In the genomic region with DNA sequence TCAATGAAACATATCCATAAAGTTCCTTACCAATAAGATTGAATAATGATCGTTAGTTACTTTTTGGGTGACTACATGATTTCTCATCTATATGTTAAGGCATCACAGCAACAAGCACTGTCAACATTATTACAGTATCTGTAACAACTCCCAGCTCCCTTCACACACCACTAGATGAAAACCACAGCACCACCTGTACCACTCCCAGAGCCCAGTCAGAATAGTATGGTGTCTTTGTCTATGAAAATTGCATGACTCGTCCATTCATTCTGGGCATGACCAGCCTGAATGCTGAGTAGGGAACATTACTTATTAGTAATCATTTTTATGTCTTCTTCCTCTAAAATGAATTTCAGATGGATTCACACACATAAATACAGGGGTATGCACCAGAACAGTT, we compare ENCODE assay signal across 1 cellular context.
TF ChIP-seq lines count a peak whose summit lies in the region.

No MANE protein-coding gene starts in this region.

TF ChIP-seq in HCT116, 20 proteins besides CTCF, POLR2A, EP300 and RAD21:
- TF ChIP-seq EGR1 (IDR thresholded peaks at IDR 0.05; ENCODE audit: low read depth) (no peak), ZFX (IDR thresholded peaks at IDR 0.05) (no peak), ZNF274 (IDR thresholded peaks at IDR 0.05; ENCODE audit: low read depth, low read length) (no peak), SRF (IDR thresholded peaks at IDR 0.05; ENCODE audit: low read depth) (no peak)
- TF ChIP-seq, protein P1, sequence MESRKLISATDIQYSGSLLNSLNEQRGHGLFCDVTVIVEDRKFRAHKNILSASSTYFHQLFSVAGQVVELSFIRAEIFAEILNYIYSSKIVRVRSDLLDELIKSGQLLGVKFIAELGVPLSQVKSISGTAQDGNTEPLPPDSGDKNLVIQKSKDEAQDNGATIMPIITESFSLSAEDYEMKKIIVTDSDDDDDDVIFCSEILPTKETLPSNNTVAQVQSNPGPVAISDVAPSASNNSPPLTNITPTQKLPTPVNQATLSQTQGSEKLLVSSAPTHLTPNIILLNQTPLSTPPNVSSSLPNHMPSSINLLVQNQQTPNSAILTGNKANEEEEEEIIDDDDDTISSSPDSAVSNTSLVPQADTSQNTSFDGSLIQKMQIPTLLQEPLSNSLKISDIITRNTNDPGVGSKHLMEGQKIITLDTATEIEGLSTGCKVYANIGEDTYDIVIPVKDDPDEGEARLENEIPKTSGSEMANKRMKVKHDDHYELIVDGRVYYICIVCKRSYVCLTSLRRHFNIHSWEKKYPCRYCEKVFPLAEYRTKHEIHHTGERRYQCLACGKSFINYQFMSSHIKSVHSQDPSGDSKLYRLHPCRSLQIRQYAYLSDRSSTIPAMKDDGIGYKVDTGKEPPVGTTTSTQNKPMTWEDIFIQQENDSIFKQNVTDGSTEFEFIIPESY (IDR thresholded peaks at IDR 0.05; ENCODE audit: extremely low read depth, insufficient replicate concordance, low read length), result no peak
- TF ChIP-seq, protein P2, sequence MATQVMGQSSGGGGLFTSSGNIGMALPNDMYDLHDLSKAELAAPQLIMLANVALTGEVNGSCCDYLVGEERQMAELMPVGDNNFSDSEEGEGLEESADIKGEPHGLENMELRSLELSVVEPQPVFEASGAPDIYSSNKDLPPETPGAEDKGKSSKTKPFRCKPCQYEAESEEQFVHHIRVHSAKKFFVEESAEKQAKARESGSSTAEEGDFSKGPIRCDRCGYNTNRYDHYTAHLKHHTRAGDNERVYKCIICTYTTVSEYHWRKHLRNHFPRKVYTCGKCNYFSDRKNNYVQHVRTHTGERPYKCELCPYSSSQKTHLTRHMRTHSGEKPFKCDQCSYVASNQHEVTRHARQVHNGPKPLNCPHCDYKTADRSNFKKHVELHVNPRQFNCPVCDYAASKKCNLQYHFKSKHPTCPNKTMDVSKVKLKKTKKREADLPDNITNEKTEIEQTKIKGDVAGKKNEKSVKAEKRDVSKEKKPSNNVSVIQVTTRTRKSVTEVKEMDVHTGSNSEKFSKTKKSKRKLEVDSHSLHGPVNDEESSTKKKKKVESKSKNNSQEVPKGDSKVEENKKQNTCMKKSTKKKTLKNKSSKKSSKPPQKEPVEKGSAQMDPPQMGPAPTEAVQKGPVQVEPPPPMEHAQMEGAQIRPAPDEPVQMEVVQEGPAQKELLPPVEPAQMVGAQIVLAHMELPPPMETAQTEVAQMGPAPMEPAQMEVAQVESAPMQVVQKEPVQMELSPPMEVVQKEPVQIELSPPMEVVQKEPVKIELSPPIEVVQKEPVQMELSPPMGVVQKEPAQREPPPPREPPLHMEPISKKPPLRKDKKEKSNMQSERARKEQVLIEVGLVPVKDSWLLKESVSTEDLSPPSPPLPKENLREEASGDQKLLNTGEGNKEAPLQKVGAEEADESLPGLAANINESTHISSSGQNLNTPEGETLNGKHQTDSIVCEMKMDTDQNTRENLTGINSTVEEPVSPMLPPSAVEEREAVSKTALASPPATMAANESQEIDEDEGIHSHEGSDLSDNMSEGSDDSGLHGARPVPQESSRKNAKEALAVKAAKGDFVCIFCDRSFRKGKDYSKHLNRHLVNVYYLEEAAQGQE (IDR thresholded peaks at IDR 0.05; ENCODE audit: low read depth), result no peak
